Comparison of ENCODE assay signal across 28 cellular contexts in the genomic region with DNA sequence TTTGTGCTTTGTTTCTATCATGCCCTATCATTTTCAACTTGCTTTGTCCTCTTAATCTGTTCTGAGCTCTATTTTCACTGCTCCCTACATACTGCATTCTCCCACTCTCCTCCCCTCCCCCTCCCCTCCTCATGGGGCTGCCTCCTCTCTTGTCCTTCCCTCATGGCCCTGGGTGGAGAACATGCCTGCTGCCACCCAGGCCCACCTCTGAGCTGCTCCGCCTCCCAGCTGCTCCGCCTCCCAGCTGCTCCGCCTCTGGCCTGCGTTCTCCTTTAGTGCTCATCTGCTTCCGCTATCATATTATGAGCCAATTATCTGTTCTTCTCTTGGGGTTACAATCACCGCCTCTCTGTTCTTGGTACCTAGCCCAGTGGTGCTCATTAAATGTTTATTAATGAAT.
DNase-seq lines count a peak whose midpoint lies in the region; ATAC-seq and TF ChIP-seq lines count a peak whose summit lies in the region.
"Had no signal": no experiment of that assay in that cellular context is flagged by ENCODE, and none has a peak within 500 bp of the region (broad histone marks: within the 10 kb centered on the region; RNA-seq: fewer than 3 reads in every experiment).

No MANE protein-coding gene starts in this region.

- H3K36me3 ChIP-seq in WERI-Rb-1, result no peaks in the 10 kb centered on the region
- H3K36me3 ChIP-seq: ascending aorta, BLaER1, cardiac muscle cell, ovary had no signal

- ATAC-seq in HG02884 (IDR thresholded peaks at IDR 0.05; ENCODE audit: unreplicated experiment), result no peak

- H3K27ac ChIP-seq in WERI-Rb-1, result no peak overlapping the region
- H3K27ac ChIP-seq: ascending aorta, BLaER1, cardiac muscle cell, epithelial cell of prostate, ovary had no signal

- H3K4me3 ChIP-seq in WERI-Rb-1 (ENCODE audit: low read depth, low read length), result no peak overlapping the region
- H3K4me3 ChIP-seq: ascending aorta, BLaER1, cardiac muscle cell, lung, ovary had no signal

- H3K9me3 ChIP-seq in WERI-Rb-1 (ENCODE audit: severe bottlenecking), result no peaks in the 10 kb centered on the region
- H3K9me3 ChIP-seq: ascending aorta, BLaER1, ovary had no signal

- no peaks in the 10 kb centered on the region for H3K27me3 ChIP-seq in WERI-Rb-1 (ENCODE audit: insufficient read depth, low read depth, severe bottlenecking)
- H3K27me3 ChIP-seq: ascending aorta, BLaER1, cardiac muscle cell, ovary had no signal

- DNase-seq in ELF-1 (ENCODE audit: low read depth, low spot score) (peak; percentile 67), NCI-H1694 treated with DMSO at 0.1 percent for 48 hours (lab: John Stamatoyannopoulos, UW) (peak; percentile 11), WERI-Rb-1 (peak; percentile 57), iPS-NIHi7 (ENCODE audit: extremely low spot score) (peak; percentile 68), HPDE6-E6E7 (ENCODE audit: extremely low spot score) (no peak), DMS153 treated with DMSO at 0.1 percent for 48 hours (lab: John Stamatoyannopoulos, UW; ENCODE audit: unreplicated experiment) (no peak)
- DNase-seq in stimulated activated CD4-positive, alpha-beta T cell treated with anti-CD3 and anti-CD28 coated beads, Interleukin-4, amount 100 ng/mL, for 4 hours, result no peak
- DNase-seq: activated CD4-positive, alpha-beta T cell treated with anti-CD3 and anti-CD28 coated beads, Interleukin-2, amount 50 U/mL, for 1 hour; activated CD4-positive, CD25-positive, alpha-beta regulatory T cell; activated gamma-delta T cell treated with Interleukin-2 at 50 U/mL for 16 hours; activated T-cell treated with anti-CD3 and anti-CD28 coated beads, Interleukin-2, amount 50 U/mL, for 1 hour; effector CD4-positive, alpha-beta T cell; hypothalamus; MV-4-11; NCI-H1436; NCI-H2107; NCI-H526 treated with DMSO at 0.1 percent for 48 hours; ovary; SHP77 treated with DMSO at 0.1 percent for 48 hours; stimulated activated naive CD4-positive, alpha-beta T cell; SW 1271; T1000 had no signal

- TF ChIP-seq CTCF in WERI-Rb-1 (IDR thresholded peaks at IDR 0.05; ENCODE audit: low read depth, low read length), result no peak

Comparison
In these comparisons a context has a peak if more than half of its experiments do, and no peak if none do; other contexts are left out.
1. DNase-seq: peak in ELF-1 (single experiment), NCI-H1694 treated with DMSO at 0.1 percent for 48 hours (single experiment), WERI-Rb-1 (single experiment) and iPS-NIHi7 (single experiment); none in HPDE6-E6E7 (single experiment), stimulated activated CD4-positive, alpha-beta T cell treated with anti-CD3 and anti-CD28 coated beads, Interleukin-4, amount 100 ng/mL, for 4 hours (0 of 2) and DMS153 treated with DMSO at 0.1 percent for 48 hours (single experiment).